1 cellular context compared by ENCODE assay signal in genomic region chr1:6464514-6464836, GRCh38.
TF ChIP-seq lines count a peak whose summit lies in the region.

No MANE protein-coding gene starts in this region.

TF ChIP-seq in K562, 482 proteins besides CTCF, POLR2A, EP300 and RAD21:
- TF ChIP-seq HEY1 (CRISPR knock-in tag; IDR thresholded peaks at IDR 0.05; ENCODE audit: borderline replicate concordance) = no peak
- peak; percentile 83 for TF ChIP-seq ZNF740 (CRISPR knock-in tag; IDR thresholded peaks at IDR 0.05)
- no peak for TF ChIP-seq ZNF740 (tag; IDR thresholded peaks at IDR 0.05)
